In the genomic region with DNA sequence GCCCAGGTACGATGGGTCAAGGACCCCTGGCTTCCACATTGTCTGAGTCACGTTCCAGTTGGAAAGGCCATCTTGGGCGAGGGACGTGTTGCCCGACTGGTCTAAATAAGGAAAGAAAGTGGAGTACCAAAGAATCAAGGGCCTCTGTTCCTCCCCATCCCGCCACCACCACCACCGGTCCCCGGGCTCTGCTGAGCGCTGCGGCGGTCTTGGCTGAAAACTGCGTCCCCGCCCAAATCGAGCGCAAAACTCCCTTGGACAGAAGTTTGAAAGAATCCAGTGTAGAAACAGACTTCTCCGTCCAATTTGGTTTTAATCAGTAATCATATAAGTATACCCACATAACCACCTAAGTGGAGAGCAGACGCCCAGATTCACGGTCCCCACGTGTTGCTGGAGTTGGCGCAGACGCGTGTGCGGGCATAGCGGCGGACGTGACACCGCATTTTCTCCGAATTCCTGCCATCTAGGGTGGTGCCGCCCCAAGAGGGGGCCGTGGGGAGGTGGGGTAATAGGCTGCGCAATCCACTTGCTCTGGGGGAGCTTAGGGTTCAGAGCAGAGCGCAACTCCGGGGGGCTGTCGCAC, we compare ENCODE assay signal across 8 cellular contexts.
A peak's percentile ranks its signal among the peaks of the same experiment; 100 is the strongest.
DNase-seq lines count a peak whose midpoint lies in the region; ATAC-seq and TF ChIP-seq lines count a peak whose summit lies in the region.

No MANE protein-coding gene starts in this region.

- H3K27me3 Mint-ChIP-seq in MCF 10A (ENCODE audit: insufficient read depth, unreplicated experiment) (peaks cover 37% of the 10 kb centered on the region), naive B cell (peaks cover 78 to 91% (median 85%) of the 10 kb centered on the region in 3 donors)

- H3K9me3 ChIP-seq in BLaER1 treated with 17β-estradiol and CSF1 and Interleukin-3, amounts not matched to agents 10 nM and 100 nM (replicated peaks in 1 of 11), result peaks cover 0 to 19% (median 12%) of the 10 kb centered on the region in 11 experiments; a peak in 18 of 22 replicates
- H3K9me3 ChIP-seq in HUES48 (ENCODE audit: control insufficient read depth, insufficient read depth, low read length), result no peaks in the 10 kb centered on the region

- no peak for ATAC-seq in naive B cell (ENCODE audit: low read depth in 2 of 2)
- no peak for ATAC-seq in HG02870 (IDR thresholded peaks at IDR 0.05; ENCODE audit: unreplicated experiment)

- H3K4me1 ChIP-seq in BLaER1 treated with 17β-estradiol and CSF1 and Interleukin-3, amounts not matched to agents 10 nM and 100 nM, result peaks cover 44 to 52% (median 48%) of the 10 kb centered on the region in 10 experiments
- H3K4me1 ChIP-seq in HUES48 (ENCODE audit: control insufficient read depth, insufficient read depth, low read length), result peaks cover 29% of the 10 kb centered on the region

- H3K9ac ChIP-seq in BLaER1 treated with 17β-estradiol and CSF1 and Interleukin-3, amounts not matched to agents 10 nM and 100 nM, result no peak overlapping the region
- peak overlapping the region; percentile 30; the same call in 1 of the 2 replicates for H3K9ac ChIP-seq in HUES48 (ENCODE audit: low read depth, low read length)

- BruUV-seq in MCF 10A (replicated peaks; lab: Mats Ljungman, UMichigan), result no TSS peak

- peaks cover 94 to 100% (median 100%) of the 10 kb centered on the region in 11 experiments for H3K27me3 ChIP-seq in BLaER1 treated with 17β-estradiol and CSF1 and Interleukin-3, amounts not matched to agents 10 nM and 100 nM
- H3K27me3 ChIP-seq in HUES48 (ENCODE audit: control insufficient read depth, insufficient read depth, low read length), result peaks cover 76% of the 10 kb centered on the region

- H3K9me3 Mint-ChIP-seq in MCF 10A (ENCODE audit: unreplicated experiment) (no peaks in the 10 kb centered on the region), naive B cell (peaks cover 0 to 17% (median 5%) of the 10 kb centered on the region in 7 donors)

- H3K4me1 Mint-ChIP-seq in MCF 10A (ENCODE audit: insufficient read depth, unreplicated experiment) (peaks cover 29% of the 10 kb centered on the region), naive B cell (peaks cover 39 to 43% (median 42%) of the 10 kb centered on the region in 3 donors)

- POLR2A ChIA-PET in MCF 10A (lab: Yijun Ruan, JAX), result no interaction called here

- H4K20me1 ChIP-seq in BLaER1 treated with 17β-estradiol and CSF1 and Interleukin-3, amounts not matched to agents 10 nM and 100 nM, result peaks cover 0 to 54% (median 34%) of the 10 kb centered on the region in 11 experiments; a peak in 16 of 22 replicates

- H3K4me3 ChIP-seq in BLaER1 treated with 17β-estradiol and CSF1 and Interleukin-3, amounts not matched to agents 10 nM and 100 nM, result peak overlapping the region; percentile 49 to 71 (median 59); a peak in 17 of 20 replicates
- peak overlapping the region; percentile 83 for H3K4me3 ChIP-seq in HUES48 (ENCODE audit: low read depth, low read length)

- no peak overlapping the region for H3K27ac ChIP-seq in BLaER1 treated with 17β-estradiol and CSF1 and Interleukin-3, amounts not matched to agents 10 nM and 100 nM
- no peak overlapping the region for H3K27ac ChIP-seq in HUES48 (ENCODE audit: low read depth, low read length)

- TF ChIP-seq CTCF in MCF 10A (IDR thresholded peaks at IDR 0.05; ENCODE audit: unreplicated experiment), result no peak

- CTCF ChIA-PET in MCF 10A (lab: Yijun Ruan, JAX), result no interaction called here

- H3K4me3 Mint-ChIP-seq in MCF 10A (ENCODE audit: unreplicated experiment) (peak overlapping the region; percentile 75), naive B cell (peak overlapping the region; percentile 85 to 94 (median 90))

- H3K27ac Mint-ChIP-seq in MCF 10A (ENCODE audit: low read depth, unreplicated experiment), result no peak overlapping the region
- peak overlapping the region in 3 of 6 donors; percentile 24 to 74 (median 30) for H3K27ac Mint-ChIP-seq in naive B cell

- H3K36me3 ChIP-seq in BLaER1 treated with 17β-estradiol and CSF1 and Interleukin-3, amounts not matched to agents 10 nM and 100 nM, result no peaks in the 10 kb centered on the region
- H3K36me3 ChIP-seq in HUES48 (ENCODE audit: control insufficient read depth, insufficient read depth, low read length), result no peaks in the 10 kb centered on the region

- H3K36me3 Mint-ChIP-seq in MCF 10A (ENCODE audit: insufficient read depth, unreplicated experiment), result no peaks in the 10 kb centered on the region
- H3K36me3 Mint-ChIP-seq in naive B cell, result peaks cover 0 to 9% of the 10 kb centered on the region in 2 donors

- DNase-seq in MCF 10A (ENCODE audit: unreplicated experiment) (no peak), naive B cell (peak; percentile 1), cortex of kidney (lab: John Stamatoyannopoulos, UW) (no peak), DMS 273 (lab: John Stamatoyannopoulos, UW; ENCODE audit: unreplicated experiment) (no peak), NCI-H2227 treated with DMSO at 0.1 percent for 48 hours (lab: John Stamatoyannopoulos, UW) (no peak)

- intact Hi-C loops in MCF 10A (cut with micrococcal nuclease), result loop anchor here (1.0 to 10.0 kb wide), 5 partner anchors 67 to 456 kb away; no protein-coding TSS in a partner anchor

- peak overlapping the region; percentile 85 to 98 (median 93) for H3K4me2 ChIP-seq in BLaER1 treated with 17β-estradiol and CSF1 and Interleukin-3, amounts not matched to agents 10 nM and 100 nM
